In the genomic region with DNA sequence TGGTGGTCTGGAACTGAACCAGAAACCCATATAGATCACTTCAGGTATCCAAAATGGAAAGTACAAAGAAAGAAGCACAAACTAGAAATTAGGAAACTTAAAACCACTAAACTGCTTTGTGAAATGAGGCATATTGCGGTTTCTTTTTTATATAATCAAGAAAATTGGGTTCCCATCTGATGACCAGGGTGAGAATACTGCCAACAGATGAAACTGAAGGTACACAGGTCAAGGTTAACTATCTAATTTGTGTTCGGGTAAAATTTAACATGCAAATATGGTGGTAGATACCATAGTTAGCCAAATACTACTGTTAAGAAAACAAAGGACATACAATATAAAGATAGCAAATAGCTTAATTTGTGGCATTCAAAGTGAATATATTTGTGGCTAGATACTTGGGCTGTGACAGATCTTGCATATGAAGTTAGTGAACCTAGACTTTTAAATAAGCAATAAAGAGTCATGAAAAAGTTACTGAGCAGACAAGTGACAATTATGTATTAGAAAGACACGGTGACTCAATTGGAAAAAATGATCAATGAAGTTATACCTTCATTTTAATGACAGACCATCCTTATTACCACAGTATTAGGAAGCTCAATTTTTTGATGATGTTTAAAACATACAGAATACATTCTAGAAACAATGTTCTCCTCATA, we compare ENCODE assay signal across 26 cellular contexts.
DNase-seq lines count a peak whose midpoint lies in the region; ATAC-seq, FAIRE-seq and TF ChIP-seq lines count a peak whose summit lies in the region.
"Had no signal": no experiment of that assay in that cellular context is flagged by ENCODE, and none has a peak within 500 bp of the region (broad histone marks: within the 10 kb centered on the region; RNA-seq: fewer than 3 reads in every experiment).

No MANE protein-coding gene starts in this region.

- no peaks in the 10 kb centered on the region for H4K20me1 ChIP-seq in PC-3 (ENCODE audit: low read length)
- H4K20me1 ChIP-seq: BLaER1 had no signal

- intact Hi-C loops in PC-3 (cut with micrococcal nuclease): no loop called here

- TF ChIP-seq RAD21 in A549 (conservative IDR thresholded peaks at IDR 0.05 in 1 of 2, IDR thresholded peaks at IDR 0.05 in 1 of 2): no peak

- H2AFZ ChIP-seq in PC-3 (ENCODE audit: low read length): no peak overlapping the region

- H3K79me2 ChIP-seq in PC-3 (ENCODE audit: low read length): no peaks in the 10 kb centered on the region

- CTCF ChIA-PET in A549 (lab: Yijun Ruan, JAX): interaction anchor here (1.2 kb wide), 1 partner anchor 9 kb away, joined by 3 read pairs; no protein-coding TSS in a partner anchor
- CTCF ChIA-PET in PC-3 (lab: Charles Lee): no interaction called here

- H3K9me3 ChIP-seq in A549: no peaks in the 10 kb centered on the region
- H3K9me3 ChIP-seq in PC-3 (ENCODE audit: low read length): no peaks in the 10 kb centered on the region
- H3K9me3 ChIP-seq: BLaER1 had no signal

- FAIRE-seq in A549 (lab: Jason Lieb, UNC): peak; percentile 73
- FAIRE-seq: GM12891, H54, HTR-8/SVneo, K562, RCC 7860 had no signal

- no peaks in the 10 kb centered on the region for H3K36me3 ChIP-seq in PC-3 (ENCODE audit: low read depth, low read length)

- H3K4me3 ChIP-seq in A549 (no peak overlapping the region), PC-3 (ENCODE audit: low read length) (no peak overlapping the region)
- H3K4me3 ChIP-seq: BLaER1, K562, SK-N-MC had no signal

- H3K27ac ChIP-seq in A549: no peak overlapping the region
- no peak overlapping the region for H3K27ac ChIP-seq in PC-3 (ENCODE audit: low read length)
- H3K27ac ChIP-seq: 22Rv1, BLaER1, SK-N-MC had no signal

- no peak for TF ChIP-seq CTCF in A549 (IDR thresholded peaks at IDR 0.05)
- no peak for TF ChIP-seq CTCF in PC-3 (conservative IDR thresholded peaks at IDR 0.05; ENCODE audit: low read depth, low read length)

- TF ChIP-seq POLR2A in A549 (IDR thresholded peaks at IDR 0.05; ENCODE audit: low read length): no peak

- H3F3A ChIP-seq in PC-3 (ENCODE audit: low read length, unreplicated experiment): no peaks in the 10 kb centered on the region

- H3K4me2 ChIP-seq in A549: no peak overlapping the region
- H3K4me2 ChIP-seq in PC-3 (ENCODE audit: low read length): no peak overlapping the region
- H3K4me2 ChIP-seq: BLaER1 had no signal

- BruUV-seq in PC-3 (replicated peaks; lab: Mats Ljungman, UMichigan): no TSS peak

- no peaks in the 10 kb centered on the region for H3K4me1 ChIP-seq in A549
- H3K4me1 ChIP-seq in PC-3 (ENCODE audit: insufficient read depth, low read length): no peaks in the 10 kb centered on the region
- H3K4me1 ChIP-seq: BLaER1 had no signal

- H3K9me2 ChIP-seq in PC-3 (replicated peaks; ENCODE audit: low read length): no peaks in the 10 kb centered on the region

- no peaks in the 10 kb centered on the region for H3K27me3 ChIP-seq in PC-3 (ENCODE audit: low read length)
- H3K27me3 ChIP-seq: BLaER1 had no signal

- TF ChIP-seq EP300 in A549 (IDR thresholded peaks at IDR 0.05): no peak

- no peak overlapping the region for H3K9ac ChIP-seq in PC-3 (ENCODE audit: low read length)
- H3K9ac ChIP-seq: BLaER1 had no signal

- no peak for DNase-seq in A549 (ENCODE audit: low read depth in 1 of 2, low spot score in 1 of 2)
- DNase-seq in NCI-H526 (lab: John Stamatoyannopoulos, UW): peak; percentile 74 to 76
- DNase-seq in NCI-H2196 (lab: John Stamatoyannopoulos, UW; ENCODE audit: unreplicated experiment): no peak
- DNase-seq in HK-2 (ENCODE audit: unreplicated experiment): no peak
- DNase-seq in PC-3: no peak
- DNase-seq: CD4-positive, CD25-positive, alpha-beta regulatory T cell; DMS53; Kasumi-1; NCI-H1105 treated with DMSO at 0.1 percent for 48 hours; NCI-H146; NCI-H1930; NCI-H2107; NCI-H446; NCI-H69; SIG-M5 had no signal

- ATAC-seq in A549 (no peak), GM18508 (IDR thresholded peaks at IDR 0.05; ENCODE audit: insufficient read depth, unreplicated experiment) (peak; percentile 63), HG02938 (IDR thresholded peaks at IDR 0.05; ENCODE audit: unreplicated experiment) (peak; percentile 42), GM21367 (IDR thresholded peaks at IDR 0.05; ENCODE audit: unreplicated experiment) (no peak), PC-3 (no peak)
- ATAC-seq: K562 had no signal

- POLR2A ChIA-PET in A549 (lab: Yijun Ruan, JAX) (no interaction called here), PC-3 (lab: Charles Lee; ENCODE audit: unreplicated experiment) (no interaction called here)

- WGBS in A549 (ENCODE audit: missing lambda C conversion rate): 85% methylated on average over 3 of the region's 3 CpGs

TF ChIP-seq in A549, 52 proteins besides CTCF, POLR2A, EP300 and RAD21:
- TF ChIP-seq HDAC2 (IDR thresholded peaks at IDR 0.05) (no peak), NFE2L2 (conservative IDR thresholded peaks at IDR 0.05; ENCODE audit: low read length) (no peak), HEYL (CRISPR knock-in tag; IDR thresholded peaks at IDR 0.05) (no peak), JUN (IDR thresholded peaks at IDR 0.05) (no peak), JUNB (IDR thresholded peaks at IDR 0.05) (no peak), CBX2 (IDR thresholded peaks at IDR 0.05; ENCODE audit: borderline replicate concordance, low read depth) (no peak), SMC3 (IDR thresholded peaks at IDR 0.05) (no peak), BHLHE40 (IDR thresholded peaks at IDR 0.05; ENCODE audit: low read depth, low read length) (no peak), FOSL2 (IDR thresholded peaks at IDR 0.05) (no peak), FOSL2 (CRISPR knock-in tag; IDR thresholded peaks at IDR 0.05) (no peak), ZFP36 (IDR thresholded peaks at IDR 0.05; ENCODE audit: borderline replicate concordance, partially characterized antibody) (no peak), RARB (CRISPR knock-in tag; IDR thresholded peaks at IDR 0.05) (no peak), CEBPB (IDR thresholded peaks at IDR 0.05) (no peak), CBX8 (IDR thresholded peaks at IDR 0.05) (no peak), ZSCAN20 (CRISPR knock-in tag; IDR thresholded peaks at IDR 0.05) (no peak)
- TF ChIP-seq, protein P1, sequence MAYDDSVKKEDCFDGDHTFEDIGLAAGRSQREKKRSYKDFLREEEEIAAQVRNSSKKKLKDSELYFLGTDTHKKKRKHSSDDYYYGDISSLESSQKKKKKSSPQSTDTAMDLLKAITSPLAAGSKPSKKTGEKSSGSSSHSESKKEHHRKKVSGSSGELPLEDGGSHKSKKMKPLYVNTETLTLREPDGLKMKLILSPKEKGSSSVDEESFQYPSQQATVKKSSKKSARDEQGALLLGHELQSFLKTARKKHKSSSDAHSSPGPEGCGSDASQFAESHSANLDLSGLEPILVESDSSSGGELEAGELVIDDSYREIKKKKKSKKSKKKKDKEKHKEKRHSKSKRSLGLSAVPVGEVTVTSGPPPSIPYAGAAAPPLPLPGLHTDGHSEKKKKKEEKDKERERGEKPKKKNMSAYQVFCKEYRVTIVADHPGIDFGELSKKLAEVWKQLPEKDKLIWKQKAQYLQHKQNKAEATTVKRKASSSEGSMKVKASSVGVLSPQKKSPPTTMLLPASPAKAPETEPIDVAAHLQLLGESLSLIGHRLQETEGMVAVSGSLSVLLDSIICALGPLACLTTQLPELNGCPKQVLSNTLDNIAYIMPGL (CRISPR knock-in tag; IDR thresholded peaks at IDR 0.05; ENCODE audit: borderline replicate concordance): no peak
- TF ChIP-seq, protein P2, sequence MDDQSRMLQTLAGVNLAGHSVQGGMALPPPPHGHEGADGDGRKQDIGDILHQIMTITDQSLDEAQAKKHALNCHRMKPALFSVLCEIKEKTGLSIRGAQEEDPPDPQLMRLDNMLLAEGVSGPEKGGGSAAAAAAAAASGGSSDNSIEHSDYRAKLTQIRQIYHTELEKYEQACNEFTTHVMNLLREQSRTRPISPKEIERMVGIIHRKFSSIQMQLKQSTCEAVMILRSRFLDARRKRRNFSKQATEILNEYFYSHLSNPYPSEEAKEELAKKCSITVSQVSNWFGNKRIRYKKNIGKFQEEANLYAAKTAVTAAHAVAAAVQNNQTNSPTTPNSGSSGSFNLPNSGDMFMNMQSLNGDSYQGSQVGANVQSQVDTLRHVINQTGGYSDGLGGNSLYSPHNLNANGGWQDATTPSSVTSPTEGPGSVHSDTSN (IDR thresholded peaks at IDR 0.05): no peak

Comparison
In these comparisons a context has a peak if more than half of its experiments do, and no peak if none do; other contexts are left out.
1. ATAC-seq: peak in GM18508 (single experiment) and HG02938 (single experiment); none in A549 (0 of 2), GM21367 (single experiment) and PC-3 (single experiment).
2. DNase-seq: peak in NCI-H526 (2 of 2); none in A549 (0 of 2), NCI-H2196 (single experiment), HK-2 (single experiment) and PC-3 (single experiment).